Comparison of ENCODE assay signal across 38 cellular contexts in the genomic region with DNA sequence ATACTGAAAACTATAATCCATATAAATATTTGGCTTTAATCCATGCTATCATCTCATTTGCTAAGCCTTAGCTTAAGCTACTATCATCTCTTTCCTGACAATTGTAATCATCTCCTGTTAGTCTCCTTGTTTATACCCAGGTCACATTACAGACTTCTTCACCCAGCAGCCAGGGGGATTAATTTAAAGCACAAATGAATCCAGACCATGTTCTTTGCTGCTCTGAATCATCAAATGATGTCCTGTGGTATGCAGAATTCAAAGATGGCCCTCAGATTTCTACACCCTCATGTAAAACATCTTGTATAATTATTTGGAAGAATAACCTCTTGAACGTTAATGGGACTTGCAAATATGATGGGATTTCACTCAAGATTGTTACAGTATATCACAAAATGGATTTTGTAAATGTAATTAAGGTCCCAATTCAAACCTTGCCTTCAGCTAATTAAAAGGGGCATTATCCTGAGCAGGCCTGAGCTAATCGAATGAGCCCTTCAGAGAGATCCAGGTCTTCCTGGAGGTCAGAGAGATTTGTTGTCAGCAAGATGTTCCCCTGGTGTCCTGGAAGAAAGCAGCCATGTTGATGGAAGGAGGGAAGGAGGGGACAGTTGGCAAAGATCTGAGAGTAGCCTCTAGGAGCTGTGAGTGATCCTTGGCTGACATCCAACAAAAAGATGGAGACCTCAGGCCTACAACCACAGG.
"Had no signal": no experiment of that assay in that cellular context is flagged by ENCODE, and none has a peak within 500 bp of the region (broad histone marks: within the 10 kb centered on the region; RNA-seq: fewer than 3 reads in every experiment).

No MANE protein-coding gene starts in this region.

- H3K9me3 ChIP-seq: pancreas, prostate gland, thyroid gland, upper lobe of left lung, vagina had no signal

- H3K4me1 ChIP-seq: pancreas, prostate gland, stomach, thyroid gland, upper lobe of left lung, vagina had no signal

- H3K4me3 ChIP-seq: pancreas, prostate gland, smooth muscle cell, stomach, thyroid gland, upper lobe of left lung, vagina had no signal

- H3K27me3 ChIP-seq: brain microvascular endothelial cell, pancreas, stomach, thyroid gland, upper lobe of left lung, vagina had no signal

- DNase-seq: activated CD4-positive, alpha-beta T cell treated with anti-CD3 and anti-CD28 coated beads for 48 hours; activated CD4-positive, alpha-beta T cell treated with anti-CD3 and anti-CD28 coated beads, Interleukin-2, amount 50 U/mL, for 48 hours; activated CD8-positive, alpha-beta memory T cell treated with anti-CD3 and anti-CD28 coated beads, Interleukin-2, amount 50 U/mL, for 4 hours; activated gamma-delta T cell; activated naive CD4-positive, alpha-beta T cell treated with anti-CD3 and anti-CD28 coated beads, Interleukin-2, amount 10 ng/mL, durations not matched to agents 7 days and 5 days; activated naive CD8-positive, alpha-beta T cell treated with anti-CD3 and anti-CD28 coated beads, Interleukin-2, amount 10 ng/mL, durations not matched to agents 7 days and 5 days; activated T-cell treated with anti-CD3 and anti-CD28 coated beads, Interleukin-2, amount 50 U/mL, for 1 hour; amniotic stem cell; brain microvascular endothelial cell; caudate nucleus; cortex of kidney; head of caudate nucleus; hippocampal formation; kidney; left colon; mammary epithelial cell; midbrain; naive thymus-derived CD4-positive, alpha-beta T cell; nucleus accumbens; pancreas; retina; stimulated activated CD4-positive, alpha-beta T cell treated with anti-CD3 and anti-CD28 coated beads, Interleukin-1b, Interleukin-23, amount 100 ng/mL, for 48 hours; stimulated activated CD4-positive, alpha-beta T cell treated with anti-CD3 and anti-CD28 coated beads, Interleukin-4, amount 100 ng/mL, for 4 hours; stimulated activated CD8-positive, alpha-beta memory T cell treated with anti-CD3 and anti-CD28 coated beads, Interleukin-4, amount 100 ng/mL, for 48 hours; stomach; T1000; thyroid gland; upper lobe of left lung; WERI-Rb-1 had no signal

- H3K4me3 Mint-ChIP-seq: activated naive CD4-positive, alpha-beta T cell treated with anti-CD3 and anti-CD28 coated beads, Interleukin-2, amount 10 ng/mL, durations not matched to agents 7 days and 5 days; activated naive CD8-positive, alpha-beta T cell treated with anti-CD3 and anti-CD28 coated beads, Interleukin-2, amount 10 ng/mL, durations not matched to agents 7 days and 5 days; activated T-helper 1 cell treated with anti-CD3 and anti-CD28 coated beads, Interleukin-12 subunit alpha, Interleukin-12 subunit beta, Interleukin-2, Interleukin-4 antibody, amounts not matched to agents 30 ng/mL and 10 ng/mL and 1 ng/mL, durations not matched to agents 14 hours and 24 hours and 36 hours; naive thymus-derived CD4-positive, alpha-beta T cell; stimulated activated memory B cell treated with anti-CD40 and anti-IgM and Interleukin-4, amounts not matched to agents 10 μg/mL and 1 μg/mL and 100 μg/mL, for 72 hours had no signal

- H3K4me1 Mint-ChIP-seq: activated naive CD4-positive, alpha-beta T cell treated with anti-CD3 and anti-CD28 coated beads, Interleukin-2, amount 10 ng/mL, durations not matched to agents 7 days and 5 days; activated naive CD8-positive, alpha-beta T cell treated with anti-CD3 and anti-CD28 coated beads, Interleukin-2, amount 10 ng/mL, durations not matched to agents 7 days and 5 days; naive thymus-derived CD4-positive, alpha-beta T cell; stimulated activated memory B cell treated with anti-CD40 and anti-IgM and Interleukin-4, amounts not matched to agents 10 μg/mL and 1 μg/mL and 100 μg/mL, for 72 hours had no signal

- FAIRE-seq: astrocyte, endothelial cell of umbilical vein, kidney, pancreas had no signal

- ATAC-seq: activated CD4-positive, CD25-positive, alpha-beta regulatory T cell treated with anti-CD3 and anti-CD28 coated beads, Interleukin-2, amount 50 U/mL, for 24 hours; left colon; naive thymus-derived CD4-positive, alpha-beta T cell; pancreas; sciatic nerve; stimulated activated memory B cell treated with anti-CD40 and anti-IgM and Interleukin-4, amounts not matched to agents 10 μg/mL and 1 μg/mL and 100 μg/mL, for 72 hours had no signal

- H3K27me3 Mint-ChIP-seq: activated naive CD4-positive, alpha-beta T cell treated with anti-CD3 and anti-CD28 coated beads, Interleukin-2, amount 10 ng/mL, durations not matched to agents 7 days and 5 days; activated naive CD8-positive, alpha-beta T cell treated with anti-CD3 and anti-CD28 coated beads, Interleukin-2, amount 10 ng/mL, durations not matched to agents 7 days and 5 days; naive thymus-derived CD4-positive, alpha-beta T cell; stimulated activated memory B cell treated with anti-CD40 and anti-IgM and Interleukin-4, amounts not matched to agents 10 μg/mL and 1 μg/mL and 100 μg/mL, for 72 hours had no signal

- H3K36me3 Mint-ChIP-seq: activated naive CD4-positive, alpha-beta T cell treated with anti-CD3 and anti-CD28 coated beads, Interleukin-2, amount 10 ng/mL, durations not matched to agents 7 days and 5 days; activated naive CD8-positive, alpha-beta T cell treated with anti-CD3 and anti-CD28 coated beads, Interleukin-2, amount 10 ng/mL, durations not matched to agents 7 days and 5 days; naive thymus-derived CD4-positive, alpha-beta T cell; stimulated activated memory B cell treated with anti-CD40 and anti-IgM and Interleukin-4, amounts not matched to agents 10 μg/mL and 1 μg/mL and 100 μg/mL, for 72 hours had no signal

- H3K9me3 Mint-ChIP-seq: activated naive CD4-positive, alpha-beta T cell treated with anti-CD3 and anti-CD28 coated beads, Interleukin-2, amount 10 ng/mL, durations not matched to agents 7 days and 5 days; activated naive CD8-positive, alpha-beta T cell treated with anti-CD3 and anti-CD28 coated beads, Interleukin-2, amount 10 ng/mL, durations not matched to agents 7 days and 5 days; activated T-helper 1 cell treated with anti-CD3 and anti-CD28 coated beads, Interleukin-12 subunit alpha, Interleukin-12 subunit beta, Interleukin-2, Interleukin-4 antibody, amounts not matched to agents 30 ng/mL and 10 ng/mL and 1 ng/mL, durations not matched to agents 14 hours and 24 hours and 36 hours; stimulated activated memory B cell treated with anti-CD40 and anti-IgM and Interleukin-4, amounts not matched to agents 10 μg/mL and 1 μg/mL and 100 μg/mL, for 72 hours had no signal

- H3K27ac Mint-ChIP-seq: activated naive CD4-positive, alpha-beta T cell treated with anti-CD3 and anti-CD28 coated beads, Interleukin-2, amount 10 ng/mL, durations not matched to agents 7 days and 5 days; activated naive CD8-positive, alpha-beta T cell treated with anti-CD3 and anti-CD28 coated beads, Interleukin-2, amount 10 ng/mL, durations not matched to agents 7 days and 5 days; activated T-helper 1 cell treated with anti-CD3 and anti-CD28 coated beads, Interleukin-12 subunit alpha, Interleukin-12 subunit beta, Interleukin-2, Interleukin-4 antibody, amounts not matched to agents 30 ng/mL and 10 ng/mL and 1 ng/mL, durations not matched to agents 14 hours and 24 hours and 36 hours; naive thymus-derived CD4-positive, alpha-beta T cell; stimulated activated memory B cell treated with anti-CD40 and anti-IgM and Interleukin-4, amounts not matched to agents 10 μg/mL and 1 μg/mL and 100 μg/mL, for 72 hours had no signal

- H3K36me3 ChIP-seq: brain microvascular endothelial cell, pancreas, prostate gland, stomach, thyroid gland, upper lobe of left lung, vagina, WERI-Rb-1 had no signal
